Comparison of ENCODE assay signal across 16 cellular contexts in genomic region chr13:60009300-60010248, GRCh38.
DNase-seq lines count a peak whose midpoint lies in the region; ATAC-seq and TF ChIP-seq lines count a peak whose summit lies in the region.
"Had no signal": no experiment of that assay in that cellular context is flagged by ENCODE, and none has a peak within 500 bp of the region (broad histone marks: within the 10 kb centered on the region; RNA-seq: fewer than 3 reads in every experiment).

No MANE protein-coding gene starts in this region.

- H4K20me1 ChIP-seq in mammary epithelial cell (ENCODE audit: insufficient read depth, low read length) = no peaks in the 10 kb centered on the region

- no peak overlapping the region for H2AFZ ChIP-seq in mammary epithelial cell (ENCODE audit: low read depth, low read length)

- intact Hi-C loops in MCF 10A (cut with micrococcal nuclease) = no loop called here
- intact Hi-C loops in mammary epithelial cell (cut with micrococcal nuclease) = loop anchor here (10.0 kb wide), 1 partner anchor 155 kb away; the partner anchor contains the start of gene DIAPH3

- no peak for TF ChIP-seq CTCF in MCF 10A (IDR thresholded peaks at IDR 0.05; ENCODE audit: unreplicated experiment)
- no peak for TF ChIP-seq CTCF in mammary epithelial cell (conservative IDR thresholded peaks at IDR 0.05 in 1 of 2, IDR thresholded peaks at IDR 0.05 in 1 of 2; ENCODE audit: extremely low read depth in 1 of 2, insufficient read depth in 1 of 2, low read depth in 1 of 2, low read length in 2 of 2)

- H3K4me2 ChIP-seq in mammary epithelial cell (ENCODE audit: insufficient read depth, low read depth, low read length) = no peak overlapping the region

- H3K27ac Mint-ChIP-seq in MCF 10A (ENCODE audit: low read depth, unreplicated experiment) = peak overlapping the region; percentile 78
- H3K27ac Mint-ChIP-seq: activated CD8-positive, alpha-beta memory T cell treated with anti-CD3 and anti-CD28 coated beads, Interleukin-2, amount 10 ng/mL, durations not matched to agents 7 days and 5 days; activated naive CD4-positive, alpha-beta T cell treated with anti-CD3 and anti-CD28 coated beads for 36 hours; progenitor cell of endocrine pancreas had no signal

- H3K4me3 ChIP-seq in mammary epithelial cell (replicated peaks in 1 of 3; ENCODE audit: insufficient read depth in 1 of 3, low read depth in 2 of 3, low read length in 3 of 3) = no peak overlapping the region
- H3K4me3 ChIP-seq: suprapubic skin had no signal

- H3K27ac ChIP-seq in mammary epithelial cell (ENCODE audit: insufficient read depth, low read depth, low read length) = no peak overlapping the region
- H3K27ac ChIP-seq: suprapubic skin, WERI-Rb-1 had no signal

- no peaks in the 10 kb centered on the region for H3K79me2 ChIP-seq in mammary epithelial cell (ENCODE audit: insufficient read depth, low read length)

- no peak overlapping the region for H3K4me3 Mint-ChIP-seq in MCF 10A (ENCODE audit: unreplicated experiment)
- H3K4me3 Mint-ChIP-seq: activated CD8-positive, alpha-beta memory T cell treated with anti-CD3 and anti-CD28 coated beads, Interleukin-2, amount 10 ng/mL, durations not matched to agents 7 days and 5 days; activated naive CD4-positive, alpha-beta T cell treated with anti-CD3 and anti-CD28 coated beads for 36 hours had no signal

- H3K27me3 Mint-ChIP-seq in MCF 10A (ENCODE audit: insufficient read depth, unreplicated experiment) = no peaks in the 10 kb centered on the region
- H3K27me3 Mint-ChIP-seq: activated CD8-positive, alpha-beta memory T cell treated with anti-CD3 and anti-CD28 coated beads, Interleukin-2, amount 10 ng/mL, durations not matched to agents 7 days and 5 days; progenitor cell of endocrine pancreas had no signal

- 78% methylated on average over 6 of the region's 6 CpGs for WGBS in mammary epithelial cell (ENCODE audit: low coverage, missing lambda C conversion rate)

- DNase-seq in MCF 10A (ENCODE audit: unreplicated experiment) = peak; percentile 90
- DNase-seq in mammary epithelial cell = no peak
- peak; percentile 17 for DNase-seq in NCI-H510A treated with DMSO at 0.1 percent for 48 hours (lab: John Stamatoyannopoulos, UW)
- no peak for DNase-seq in NCI-H2107 treated with DMSO at 0.1 percent for 48 hours (lab: John Stamatoyannopoulos, UW; ENCODE audit: unreplicated experiment)
- DNase-seq: activated CD8-positive, alpha-beta memory T cell treated with anti-CD3 and anti-CD28 coated beads, Interleukin-2, amount 10 ng/mL, durations not matched to agents 7 days and 5 days; activated naive CD4-positive, alpha-beta T cell treated with anti-CD3 and anti-CD28 coated beads for 36 hours; DND-41; foreskin melanocyte; MV-4-11; WERI-Rb-1 had no signal

- H3K9me3 ChIP-seq in mammary epithelial cell (replicated peaks; ENCODE audit: insufficient read depth, low read length) = no peaks in the 10 kb centered on the region
- H3K9me3 ChIP-seq: suprapubic skin had no signal

- ATAC-seq in esophagus mucosa (peak; percentile 44), GM21447 (IDR thresholded peaks at IDR 0.05; ENCODE audit: unreplicated experiment) (no peak), HG03442 (IDR thresholded peaks at IDR 0.05; ENCODE audit: unreplicated experiment) (no peak), GM18861 (IDR thresholded peaks at IDR 0.05; ENCODE audit: unreplicated experiment) (no peak)
- ATAC-seq: activated CD8-positive, alpha-beta memory T cell treated with anti-CD3 and anti-CD28 coated beads, Interleukin-2, amount 10 ng/mL, durations not matched to agents 7 days and 5 days had no signal

- no peak overlapping the region for H3K9ac ChIP-seq in mammary epithelial cell (ENCODE audit: insufficient read depth, low read length)

- POLR2A ChIA-PET in MCF 10A (lab: Yijun Ruan, JAX) = interaction anchor here (0.6 to 1.4 kb wide), 5 partner anchors 9 to 155 kb away, joined by 3 to 8 read pairs (median 4); no protein-coding TSS in a partner anchor

- no peaks in the 10 kb centered on the region for H3K27me3 ChIP-seq in mammary epithelial cell (ENCODE audit: insufficient read depth, low read length)
- H3K27me3 ChIP-seq: suprapubic skin had no signal

- BruUV-seq in MCF 10A (replicated peaks; lab: Mats Ljungman, UMichigan) (no TSS peak), mammary epithelial cell (replicated peaks; lab: Mats Ljungman, UMichigan) (no TSS peak)

- dilution Hi-C loops in mammary epithelial cell (cut with HindIII; ENCODE audit: low sequenced_read_pairs) = no loop called here

- peaks cover 15% of the 10 kb centered on the region for H3K4me1 Mint-ChIP-seq in MCF 10A (ENCODE audit: insufficient read depth, unreplicated experiment)
- H3K4me1 Mint-ChIP-seq: activated CD8-positive, alpha-beta memory T cell treated with anti-CD3 and anti-CD28 coated beads, Interleukin-2, amount 10 ng/mL, durations not matched to agents 7 days and 5 days had no signal

- peaks cover 15% of the 10 kb centered on the region for H3K4me1 ChIP-seq in mammary epithelial cell (ENCODE audit: insufficient read depth, low read length)

- CTCF ChIA-PET in MCF 10A (lab: Yijun Ruan, JAX) (no interaction called here), mammary epithelial cell (lab: Charles Lee; ENCODE audit: low non-redundant PET) (no interaction called here)

- no peaks in the 10 kb centered on the region for H3K9me3 Mint-ChIP-seq in MCF 10A (ENCODE audit: unreplicated experiment)
- H3K9me3 Mint-ChIP-seq: activated naive CD4-positive, alpha-beta T cell treated with anti-CD3 and anti-CD28 coated beads for 36 hours had no signal

- H3K36me3 ChIP-seq in mammary epithelial cell (ENCODE audit: insufficient read depth, low read length) = no peaks in the 10 kb centered on the region
- H3K36me3 ChIP-seq: suprapubic skin, WERI-Rb-1 had no signal

- H3K36me3 Mint-ChIP-seq in MCF 10A (ENCODE audit: insufficient read depth, unreplicated experiment) = peaks cover 7% of the 10 kb centered on the region

- in situ Hi-C loops in mammary epithelial cell (cut with MboI; ENCODE audit: low sequenced_read_pairs in 2 of 2) = no loop called here

Comparison
In these comparisons a context has a peak if more than half of its experiments do, and no peak if none do; other contexts are left out.
1. DNase-seq: peak in MCF 10A (single experiment) and NCI-H510A treated with DMSO at 0.1 percent for 48 hours (single experiment); none in mammary epithelial cell (single experiment) and NCI-H2107 treated with DMSO at 0.1 percent for 48 hours (single experiment).